ENCODE assay signal across 9 cellular contexts in genomic region chr9:6106576-6107339, GRCh38.
DNase-seq lines count a peak whose midpoint lies in the region; ATAC-seq and TF ChIP-seq lines count a peak whose summit lies in the region.
"Had no signal": no experiment of that assay in that cellular context is flagged by ENCODE, and none has a peak within 500 bp of the region (broad histone marks: within the 10 kb centered on the region; RNA-seq: fewer than 3 reads in every experiment).

No MANE protein-coding gene starts in this region.

- DNase-seq in GM06990 (ENCODE audit: extremely low read depth, insufficient read length) (no peak), LHCN-M2 (ENCODE audit: low read depth) (peak; percentile 65), anterior cingulate cortex (lab: John Stamatoyannopoulos, UW) (peak in 31 of 58 donors; percentile 3 to 64 (median 16)), hepatocyte (ENCODE audit: low spot score) (peak; percentile 38), thoracic aorta (ENCODE audit: low spot score) (no peak), spleen (no peak)
- no peak for DNase-seq in activated T-cell treated with anti-CD3 and anti-CD28 coated beads, Interleukin-2, amount 50 U/mL, for 24 hours
- DNase-seq: activated T-cell treated with anti-CD3 and anti-CD28 coated beads, Interleukin-2, amount 50 U/mL, for 4 hours had no signal

- no peaks in the 10 kb centered on the region for H3K36me3 Mint-ChIP-seq in activated T-cell treated with anti-CD3 and anti-CD28 coated beads, Interleukin-2, amount 50 U/mL, for 24 hours (ENCODE audit: low read depth)

- no peaks in the 10 kb centered on the region for H3K4me1 ChIP-seq in hepatocyte (ENCODE audit: insufficient read depth)
- peaks cover 0 to 16% of the 10 kb centered on the region in 2 donors for H3K4me1 ChIP-seq in thoracic aorta (ENCODE audit: control insufficient read depth in 1 of 2, low read depth in 2 of 2)
- peaks cover 0 to 8% (median 0%) of the 10 kb centered on the region in 6 donors for H3K4me1 ChIP-seq in spleen

- H3K9me3 ChIP-seq in hepatocyte (ENCODE audit: low read depth) = no peaks in the 10 kb centered on the region
- H3K9me3 ChIP-seq in thoracic aorta = no peaks in the 10 kb centered on the region
- no peaks in the 10 kb centered on the region for H3K9me3 ChIP-seq in spleen

- H3K27me3 Mint-ChIP-seq in activated T-cell treated with anti-CD3 and anti-CD28 coated beads, Interleukin-2, amount 50 U/mL, for 24 hours = no peaks in the 10 kb centered on the region

- H3K27ac Mint-ChIP-seq in activated T-cell treated with anti-CD3 and anti-CD28 coated beads, Interleukin-2, amount 50 U/mL, for 24 hours = no peak overlapping the region

- no peaks in the 10 kb centered on the region for H3K9me3 Mint-ChIP-seq in activated T-cell treated with anti-CD3 and anti-CD28 coated beads, Interleukin-2, amount 50 U/mL, for 24 hours
- H3K9me3 Mint-ChIP-seq: activated T-cell treated with anti-CD3 and anti-CD28 coated beads, Interleukin-2, amount 50 U/mL, for 4 hours had no signal

- TF ChIP-seq CTCF in GM06990 (IDR thresholded peaks at IDR 0.05; ENCODE audit: insufficient read depth, low read length, poor library complexity, severe bottlenecking) (peak; percentile 47), hepatocyte (IDR thresholded peaks at IDR 0.05; ENCODE audit: poor library complexity) (peak; percentile 38), thoracic aorta (IDR thresholded peaks at IDR 0.05) (peak; percentile 36), spleen (IDR thresholded peaks at IDR 0.05 in 8 of 11, conservative IDR thresholded peaks at IDR 0.05 in 3 of 11) (peak in 1 of 11 experiments; percentile 9)

- 28% methylated on average over 2 of the region's 2 CpGs for WGBS in hepatocyte (ENCODE audit: low lambda C conversion rate, missing lambda C conversion rate)
- 15 to 30% (median 17%) methylated on average over 2 of the region's 2 CpGs for WGBS in spleen, 5 donors

- H2AFZ ChIP-seq in hepatocyte = no peak overlapping the region

- H3K4me3 ChIP-seq in GM06990 (replicated peaks; ENCODE audit: low read depth, low read length) (no peak overlapping the region), hepatocyte (no peak overlapping the region), thoracic aorta (peak overlapping the region; percentile 6), spleen (no peak overlapping the region)

- H4K20me1 ChIP-seq in hepatocyte (ENCODE audit: insufficient read depth, poor library complexity, severe bottlenecking) = no peaks in the 10 kb centered on the region

- no peaks in the 10 kb centered on the region for H3K9me2 ChIP-seq in hepatocyte (replicated peaks; ENCODE audit: insufficient read depth)

- H3K27me3 ChIP-seq in GM06990 (replicated peaks; ENCODE audit: control insufficient read depth, insufficient read depth, low read length) (no peaks in the 10 kb centered on the region), hepatocyte (no peaks in the 10 kb centered on the region), thoracic aorta (replicated peaks; ENCODE audit: insufficient read depth) (no peaks in the 10 kb centered on the region), spleen (replicated peaks in 1 of 7) (no peaks in the 10 kb centered on the region)

- no peak for TF ChIP-seq POLR2A in spleen (IDR thresholded peaks at IDR 0.05)

- no peak overlapping the region for H3K27ac ChIP-seq in hepatocyte
- peak overlapping the region in 1 of 2 donors; percentile 4 for H3K27ac ChIP-seq in thoracic aorta
- no peak overlapping the region for H3K27ac ChIP-seq in spleen

- peak; percentile 85 for ATAC-seq in GM21786 (IDR thresholded peaks at IDR 0.05; ENCODE audit: unreplicated experiment)
- peak; percentile 53 for ATAC-seq in thoracic aorta (ENCODE audit: insufficient number of reproducible peaks, low FRiP score, low read depth)

- H3K36me3 ChIP-seq in GM06990 (ENCODE audit: control insufficient read depth, insufficient read depth, low read length) = no peaks in the 10 kb centered on the region
- H3K36me3 ChIP-seq in hepatocyte (replicated peaks; ENCODE audit: insufficient read depth, low read depth) = no peaks in the 10 kb centered on the region
- H3K36me3 ChIP-seq in thoracic aorta = no peaks in the 10 kb centered on the region
- no peaks in the 10 kb centered on the region for H3K36me3 ChIP-seq in spleen

- no peak overlapping the region for H3K4me3 Mint-ChIP-seq in activated T-cell treated with anti-CD3 and anti-CD28 coated beads, Interleukin-2, amount 50 U/mL, for 24 hours
- H3K4me3 Mint-ChIP-seq: activated T-cell treated with anti-CD3 and anti-CD28 coated beads, Interleukin-2, amount 50 U/mL, for 4 hours had no signal

- intact Hi-C loops in spleen (cut with DNase I; ENCODE audit: low total_unique reads) = no loop called here

- no peaks in the 10 kb centered on the region for H3K79me2 ChIP-seq in hepatocyte

- peaks cover 27% of the 10 kb centered on the region for H3K4me1 Mint-ChIP-seq in activated T-cell treated with anti-CD3 and anti-CD28 coated beads, Interleukin-2, amount 50 U/mL, for 24 hours (ENCODE audit: low read depth)

- H3K4me2 ChIP-seq in hepatocyte = peak overlapping the region; percentile 41

Comparison
In these comparisons a context has a peak if more than half of its experiments do, and no peak if none do; other contexts are left out.
1. DNase-seq: peak in LHCN-M2 (single experiment), anterior cingulate cortex (31 of 58) and hepatocyte (single experiment); none in GM06990 (single experiment), thoracic aorta (single experiment), activated T-cell treated with anti-CD3 and anti-CD28 coated beads, Interleukin-2, amount 50 U/mL, for 24 hours (single experiment) and spleen (single experiment).